ENCODE assay signal across 8 cellular contexts in genomic region chr20:49219924-49220831, GRCh38. TPM values are rescaled to one million over a fixed set of nuclear protein-coding genes. Genes with fewer than 3 reads are reported as not detected.
DNase-seq lines count a peak whose midpoint lies in the region; ATAC-seq and TF ChIP-seq lines count a peak whose summit lies in the region.

No MANE protein-coding gene starts in this region.

- peaks cover 67% of the 10 kb centered on the region for H3K36me3 Mint-ChIP-seq in Caco-2 (ENCODE audit: insufficient read depth, unreplicated experiment)

- H3K4me3 ChIP-seq in Caco-2 (ENCODE audit: low read depth, low read length), result peak overlapping the region; percentile 54
- peak overlapping the region; percentile 71 for H3K4me3 ChIP-seq in PC-9
- H3K4me3 ChIP-seq in neutrophil (ENCODE audit: low read depth in 1 of 2, low read length in 1 of 2), result peak overlapping the region; percentile 69 to 76

- no peaks in the 10 kb centered on the region for H4K20me1 ChIP-seq in PC-9 (ENCODE audit: insufficient read depth)

- no peak for ATAC-seq in HG03196 (IDR thresholded peaks at IDR 0.05; ENCODE audit: unreplicated experiment)

- CTCF ChIA-PET in Caco-2 (lab: Charles Lee) (interaction anchor here (1.6 kb wide), 1 partner anchor 10 kb away, joined by 22 read pairs; no protein-coding TSS in a partner anchor), PC-9 (lab: Charles Lee) (no interaction called here)

- no TSS peak for BruUV-seq in Caco-2 (replicated peaks; lab: Mats Ljungman, UMichigan)
- no TSS peak for BruUV-seq in PC-9 (replicated peaks; lab: Mats Ljungman, UMichigan)

- peak overlapping the region; percentile 95 for H3K27ac Mint-ChIP-seq in Caco-2 (ENCODE audit: unreplicated experiment)

- peak overlapping the region; percentile 93 for H2AFZ ChIP-seq in PC-9

- intact Hi-C loops in Caco-2 (cut with micrococcal nuclease; ENCODE audit: unreplicated experiment) (loop anchor here (1.0 to 2.0 kb wide), 2 partner anchors 59 to 174 kb away; partner anchors contain the start of genes CSE1L and ZNFX1), PC-9 (cut with micrococcal nuclease; ENCODE audit: unreplicated experiment) (no loop called here)

- peaks cover 13% of the 10 kb centered on the region for H3K4me1 ChIP-seq in Caco-2
- peaks cover 12% of the 10 kb centered on the region for H3K4me1 ChIP-seq in PC-9 (replicated peaks; ENCODE audit: insufficient read depth)
- H3K4me1 ChIP-seq in neutrophil (ENCODE audit: control insufficient read depth in 1 of 2, insufficient read depth in 1 of 2, low read depth in 1 of 2, low read length in 1 of 2), result peaks cover 21 to 22% of the 10 kb centered on the region in 2 experiments

- H3K27ac ChIP-seq in PC-9 (no peak overlapping the region; the same call in 1 of the 2 replicates), epithelial cell of prostate (peak overlapping the region; percentile 72), neutrophil (peak overlapping the region; percentile 90)

- peaks cover 27% of the 10 kb centered on the region for H3K79me2 ChIP-seq in PC-9 (ENCODE audit: low read depth)

- H3K27me3 ChIP-seq in Caco-2 (replicated peaks; ENCODE audit: control insufficient read depth, insufficient read depth, low read length) (no peaks in the 10 kb centered on the region), PC-9 (ENCODE audit: insufficient read depth, low read depth) (no peaks in the 10 kb centered on the region), neutrophil (no peaks in the 10 kb centered on the region)

- peaks cover 12% of the 10 kb centered on the region for H3K36me3 ChIP-seq in Caco-2 (ENCODE audit: control insufficient read depth, insufficient read depth, low read length)
- H3K36me3 ChIP-seq in PC-9 (ENCODE audit: low read depth), result peaks cover 26% of the 10 kb centered on the region
- peaks cover 34% of the 10 kb centered on the region for H3K36me3 ChIP-seq in neutrophil

- H3K9me2 ChIP-seq in PC-9 (ENCODE audit: insufficient read depth), result no peaks in the 10 kb centered on the region

- no peaks in the 10 kb centered on the region for H3F3A ChIP-seq in PC-9 (ENCODE audit: insufficient read depth, low read depth)

- H3K4me1 Mint-ChIP-seq in Caco-2 (ENCODE audit: low read depth, unreplicated experiment), result peaks cover 16% of the 10 kb centered on the region

- H3K4me2 ChIP-seq in PC-9, result peak overlapping the region; percentile 74

- DNase-seq in Caco-2 (no peak), PC-9 (no peak), epithelial cell of prostate (ENCODE audit: low read depth, low spot score) (no peak), H4 (ENCODE audit: low spot score) (no peak)
- DNase-seq in stimulated activated CD4-positive, alpha-beta T cell treated with anti-CD3 and anti-CD28 coated beads, Interleukin-15, amount 100 ng/mL, for 24 hours, result no peak
- DNase-seq in activated CD8-positive, alpha-beta memory T cell treated with anti-CD3 and anti-CD28 coated beads, Interleukin-2, amount 50 U/mL, for 48 hours, result no peak

- H3K4me3 Mint-ChIP-seq in Caco-2 (ENCODE audit: unreplicated experiment), result peak overlapping the region; percentile 89

- no peaks in the 10 kb centered on the region for H3K27me3 Mint-ChIP-seq in Caco-2 (ENCODE audit: insufficient read depth, unreplicated experiment)

- H3K9me3 ChIP-seq in Caco-2, result no peaks in the 10 kb centered on the region
- H3K9me3 ChIP-seq in PC-9 (ENCODE audit: insufficient read depth, low read depth), result no peaks in the 10 kb centered on the region
- no peaks in the 10 kb centered on the region for H3K9me3 ChIP-seq in neutrophil

- H3K9me3 Mint-ChIP-seq in Caco-2 (ENCODE audit: unreplicated experiment), result no peaks in the 10 kb centered on the region

- POLR2A ChIA-PET in Caco-2 (lab: Charles Lee), result interaction anchor here (0.6 to 1.5 kb wide), 3 partner anchors 26 to 174 kb away, joined by 3 to 11 read pairs (median 3); partner anchors contain the start of genes CSE1L and ZNFX1
- POLR2A ChIA-PET in PC-9 (lab: Charles Lee; ENCODE audit: unreplicated experiment), result no interaction called here

- TF ChIP-seq CTCF in Caco-2 (IDR thresholded peaks at IDR 0.05; ENCODE audit: insufficient read depth in 1 of 2, low read depth in 1 of 2, low read length in 1 of 2, severe bottlenecking in 1 of 2, unreplicated experiment in 1 of 2) (no peak), PC-9 (conservative IDR thresholded peaks at IDR 0.05) (no peak), neutrophil (IDR thresholded peaks at IDR 0.05) (no peak)

RNA-seq across cellular contexts. Expression of gene DDX27, which starts 1.0 kb away (rescaled TPM):
- total RNA-seq in Caco-2 (2022), result 146 and 148 TPM in 2 replicates
- 50.6 and 64.4 TPM in 2 replicates for total RNA-seq in PC-9 (2021)
- total RNA-seq in H4 (2014; rRNA removed; shearing (Covaris generic)), result 30.6 and 33.9 TPM in 2 replicates

RNA-seq across cellular contexts. Expression of gene STAU1, which starts 32.0 kb away (rescaled TPM):
- total RNA-seq in Caco-2 (2022) (197 and 201 TPM in 2 replicates), PC-9 (2021) (127 and 153 TPM in 2 replicates)
- 34.7 and 47.4 TPM in 2 replicates for total RNA-seq in H4 (2014; rRNA removed; shearing (Covaris generic))

RNA-seq across cellular contexts. Expression of gene ZNFX1, which starts 57.7 kb away (rescaled TPM):
- total RNA-seq in Caco-2 (2022) (34.0 and 34.7 TPM in 2 replicates), PC-9 (2021) (24.1 and 29.7 TPM in 2 replicates)
- 21.9 and 22.8 TPM in 2 replicates for total RNA-seq in H4 (2014; rRNA removed; shearing (Covaris generic))
